Comparison of ENCODE assay signal across 25 cellular contexts in genomic region chr4:95409127-95409526, GRCh38.
DNase-seq lines count a peak whose midpoint lies in the region; ATAC-seq, FAIRE-seq and TF ChIP-seq lines count a peak whose summit lies in the region.
"Had no signal": no experiment of that assay in that cellular context is flagged by ENCODE, and none has a peak within 500 bp of the region (broad histone marks: within the 10 kb centered on the region; RNA-seq: fewer than 3 reads in every experiment).

No MANE protein-coding gene starts in this region.

- no peaks in the 10 kb centered on the region for H4K20me1 ChIP-seq in endothelial cell of umbilical vein (replicated peaks; ENCODE audit: control insufficient read depth, extremely low read depth, insufficient read depth, low read length)

- H3K27me3 ChIP-seq in endothelial cell of umbilical vein (ENCODE audit: control insufficient read depth in 2 of 2, insufficient read depth in 2 of 2, low read length in 2 of 2) = no peaks in the 10 kb centered on the region
- H3K27me3 ChIP-seq: heart left ventricle, left lung, ovary, vagina had no signal

- H3K4me3 ChIP-seq in endothelial cell of umbilical vein (replicated peaks in 1 of 3; ENCODE audit: insufficient read depth in 1 of 3, low read depth in 1 of 3, low read length in 3 of 3) = no peak overlapping the region
- H3K4me3 ChIP-seq: heart left ventricle, left lung, ovary, vagina had no signal

- H3K36me3 ChIP-seq in endothelial cell of umbilical vein (ENCODE audit: control insufficient read depth in 2 of 2, extremely low read depth in 1 of 2, insufficient read depth in 2 of 2, low read length in 2 of 2) = no peaks in the 10 kb centered on the region
- H3K36me3 ChIP-seq: heart left ventricle, left lung, ovary, vagina had no signal

- no peaks in the 10 kb centered on the region for H3K9me3 ChIP-seq in endothelial cell of umbilical vein (replicated peaks; ENCODE audit: control insufficient read depth, insufficient read depth, low read length)
- H3K9me3 ChIP-seq: heart left ventricle, left lung, ovary, vagina had no signal

- intact Hi-C loops in endothelial cell of umbilical vein (cut with micrococcal nuclease) = no loop called here

- H3K79me2 ChIP-seq in endothelial cell of umbilical vein (ENCODE audit: control insufficient read depth, insufficient read depth, low read length) = no peaks in the 10 kb centered on the region

- peak; percentile 59 for ATAC-seq in SK-N-SH treated with all-trans-retinoic acid at 6 μM for 48 hours
- no peak for ATAC-seq in HG03097 (IDR thresholded peaks at IDR 0.05; ENCODE audit: low FRiP score, unreplicated experiment)
- ATAC-seq: activated CD4-positive, CD25-positive, alpha-beta regulatory T cell treated with anti-CD3 and anti-CD28 coated beads, Interleukin-2, amount 50 U/mL, for 24 hours; activated CD8-positive, alpha-beta T cell treated with anti-CD3 and anti-CD28 coated beads for 36 hours; heart left ventricle; left lung; natural killer cell treated with Interleukin-12 subunit alpha and Interleukin-12 subunit beta and Interleukin-15 and Interleukin-18, amount 100 ng/mL, for 72 hours; right cardiac atrium had no signal

- DNase-seq in H54 (ENCODE audit: insufficient read length, low spot score) (no peak), endothelial cell of umbilical vein (ENCODE audit: low read depth, low spot score) (peak; percentile 48), pons (ENCODE audit: low spot score) (peak; percentile 51), HTR-8/SVneo (ENCODE audit: insufficient read length, low spot score) (no peak)
- no peak for DNase-seq in T-helper 2 cell treated with Interferon-gamma antibody and Interleukin-4, amounts not matched to agents 5 μg/mL and 100 μg/mL, for 36 hours (ENCODE audit: low spot score)
- no peak for DNase-seq in stimulated activated CD4-positive, alpha-beta T cell treated with anti-CD3 and anti-CD28 coated beads, Interleukin-12 subunit alpha, Interleukin-12 subunit beta, amount 100 ng/mL, for 4 hours
- DNase-seq: activated CD8-positive, alpha-beta T cell treated with anti-CD3 and anti-CD28 coated beads for 36 hours; activated gamma-delta T cell treated with Interleukin-2 at 50 U/mL for 16 hours; heart left ventricle; Kasumi-1; left lung; NCI-H1048; NCI-H187 treated with DMSO at 0.1 percent for 48 hours; NCI-H2227 treated with DMSO at 0.1 percent for 48 hours; NCI-H774; ovary; right cardiac atrium; Right ventricle myocardium superior had no signal

- H3K27ac ChIP-seq in endothelial cell of umbilical vein (ENCODE audit: insufficient read depth, low read depth, low read length) = peak overlapping the region; percentile 21
- H3K27ac ChIP-seq: heart left ventricle, left lung, ovary, vagina had no signal

- POLR2A ChIA-PET in endothelial cell of umbilical vein (lab: Charles Lee) = no interaction called here

- no peak for TF ChIP-seq POLR2A in H54 (IDR thresholded peaks at IDR 0.05; ENCODE audit: low read depth, low read length)
- TF ChIP-seq POLR2A in endothelial cell of umbilical vein (IDR thresholded peaks at IDR 0.05; ENCODE audit: low read depth, low read length) = no peak

- H3K9me3 Mint-ChIP-seq in T-helper 2 cell treated with Interferon-gamma antibody and Interleukin-4, amounts not matched to agents 5 μg/mL and 100 μg/mL, for 36 hours = no peaks in the 10 kb centered on the region
- H3K9me3 Mint-ChIP-seq: activated CD8-positive, alpha-beta T cell treated with anti-CD3 and anti-CD28 coated beads for 36 hours had no signal

- H3K4me3 Mint-ChIP-seq in T-helper 2 cell treated with Interferon-gamma antibody and Interleukin-4, amounts not matched to agents 5 μg/mL and 100 μg/mL, for 36 hours = no peak overlapping the region
- H3K4me3 Mint-ChIP-seq: activated CD8-positive, alpha-beta T cell treated with anti-CD3 and anti-CD28 coated beads for 36 hours; CD14-positive monocyte; natural killer cell treated with Interleukin-12 subunit alpha and Interleukin-12 subunit beta and Interleukin-15 and Interleukin-18, amount 100 ng/mL, for 72 hours had no signal

- no peaks in the 10 kb centered on the region for H3K9me1 ChIP-seq in endothelial cell of umbilical vein (replicated peaks; ENCODE audit: control insufficient read depth, extremely low read depth, insufficient read depth, low read length)

- no peak overlapping the region for H3K27ac Mint-ChIP-seq in T-helper 2 cell treated with Interferon-gamma antibody and Interleukin-4, amounts not matched to agents 5 μg/mL and 100 μg/mL, for 36 hours
- H3K27ac Mint-ChIP-seq: activated CD8-positive, alpha-beta T cell treated with anti-CD3 and anti-CD28 coated beads for 36 hours; CD14-positive monocyte; natural killer cell treated with Interleukin-12 subunit alpha and Interleukin-12 subunit beta and Interleukin-15 and Interleukin-18, amount 100 ng/mL, for 72 hours had no signal

- no TSS peak for BruUV-seq in endothelial cell of umbilical vein (replicated peaks; lab: Mats Ljungman, UMichigan)

- H2AFZ ChIP-seq in endothelial cell of umbilical vein (ENCODE audit: low read depth, low read length) = no peak overlapping the region

- H3K4me2 ChIP-seq in endothelial cell of umbilical vein (ENCODE audit: insufficient read depth, low read length) = peak overlapping the region; percentile 39

- dilution Hi-C loops in endothelial cell of umbilical vein (cut with MboI; ENCODE audit: extremely low pct_ligation_motif_present, low sequenced_read_pairs) = no loop called here

- H3K4me1 Mint-ChIP-seq in T-helper 2 cell treated with Interferon-gamma antibody and Interleukin-4, amounts not matched to agents 5 μg/mL and 100 μg/mL, for 36 hours (ENCODE audit: low read depth) = peaks cover 2% of the 10 kb centered on the region
- H3K4me1 Mint-ChIP-seq: CD14-positive monocyte had no signal

- no peaks in the 10 kb centered on the region for H3K36me3 Mint-ChIP-seq in T-helper 2 cell treated with Interferon-gamma antibody and Interleukin-4, amounts not matched to agents 5 μg/mL and 100 μg/mL, for 36 hours (ENCODE audit: low read depth)
- H3K36me3 Mint-ChIP-seq: CD14-positive monocyte; natural killer cell treated with Interleukin-12 subunit alpha and Interleukin-12 subunit beta and Interleukin-15 and Interleukin-18, amount 100 ng/mL, for 72 hours had no signal

- CTCF ChIA-PET in endothelial cell of umbilical vein (lab: Charles Lee) = no interaction called here

- H3K4me1 ChIP-seq in endothelial cell of umbilical vein (ENCODE audit: control insufficient read depth, extremely low read depth, insufficient read depth, low read length) = peaks cover 20% of the 10 kb centered on the region
- H3K4me1 ChIP-seq: left lung, vagina had no signal

- FAIRE-seq in H54 (lab: Jason Lieb, UNC) (peak; percentile 41), endothelial cell of umbilical vein (lab: Jason Lieb, UNC) (peak; percentile 83), HTR-8/SVneo (lab: Jason Lieb, UNC) (no peak)
- FAIRE-seq: colon had no signal

- H3K9ac ChIP-seq in endothelial cell of umbilical vein (replicated peaks; ENCODE audit: extremely low read depth, insufficient read depth, low read length) = no peak overlapping the region

- no peak for TF ChIP-seq CTCF in endothelial cell of umbilical vein (IDR thresholded peaks at IDR 0.05; ENCODE audit: extremely low read depth in 1 of 2, insufficient read depth in 1 of 2, low read depth in 1 of 2, low read length in 2 of 2)

- H3K27me3 Mint-ChIP-seq in T-helper 2 cell treated with Interferon-gamma antibody and Interleukin-4, amounts not matched to agents 5 μg/mL and 100 μg/mL, for 36 hours (ENCODE audit: low read depth) = peaks cover 12% of the 10 kb centered on the region

TF ChIP-seq in endothelial cell of umbilical vein, 7 proteins besides CTCF, POLR2A, EP300 and RAD21:
- peak; percentile 39 for TF ChIP-seq GATA2 (IDR thresholded peaks at IDR 0.05; ENCODE audit: insufficient read depth, insufficient read length, low read depth, low read length)
- peak; percentile 73 for TF ChIP-seq FOS (IDR thresholded peaks at IDR 0.05; ENCODE audit: borderline replicate concordance, insufficient read depth, low read length)
- TF ChIP-seq POLR2AphosphoS5 (IDR thresholded peaks at IDR 0.05; ENCODE audit: insufficient read depth, low read depth, low read length) = no peak
- peak; percentile 81 for TF ChIP-seq JUN (IDR thresholded peaks at IDR 0.05; ENCODE audit: borderline replicate concordance, insufficient read depth, insufficient read length, low read depth)

Comparison
In these comparisons a context has a peak if more than half of its experiments do, and no peak if none do; other contexts are left out.
1. DNase-seq: peak in endothelial cell of umbilical vein (single experiment) and pons (single experiment); none in H54 (single experiment), T-helper 2 cell treated with Interferon-gamma antibody and Interleukin-4, amounts not matched to agents 5 μg/mL and 100 μg/mL, for 36 hours (single experiment), stimulated activated CD4-positive, alpha-beta T cell treated with anti-CD3 and anti-CD28 coated beads, Interleukin-12 subunit alpha, Interleukin-12 subunit beta, amount 100 ng/mL, for 4 hours (single experiment) and HTR-8/SVneo (single experiment).